ENCODE assay signal across 26 cellular contexts in genomic region chr20:40617594-40617993, GRCh38.
DNase-seq lines count a peak whose midpoint lies in the region; ATAC-seq and TF ChIP-seq lines count a peak whose summit lies in the region.
"Had no signal": no experiment of that assay in that cellular context is flagged by ENCODE, and none has a peak within 500 bp of the region (broad histone marks: within the 10 kb centered on the region; RNA-seq: fewer than 3 reads in every experiment).

No MANE protein-coding gene starts in this region.

- no peak overlapping the region for H3K4me3 ChIP-seq in lung
- H3K4me3 ChIP-seq: A549; BLaER1 treated with 17β-estradiol and CSF1 and Interleukin-3, amounts not matched to agents 10 nM and 100 nM; GM12878; K562 had no signal

- no peaks in the 10 kb centered on the region for H3K27me3 ChIP-seq in lung (ENCODE audit: control insufficient read depth, insufficient read depth)
- H3K27me3 ChIP-seq: BLaER1 treated with 17β-estradiol and CSF1 and Interleukin-3, amounts not matched to agents 10 nM and 100 nM had no signal

- no peaks in the 10 kb centered on the region for H3K4me1 ChIP-seq in lung (ENCODE audit: control insufficient read depth in 2 of 2, insufficient read depth in 2 of 2, low read length in 2 of 2)
- H3K4me1 ChIP-seq: A549; BLaER1 treated with 17β-estradiol and CSF1 and Interleukin-3, amounts not matched to agents 10 nM and 100 nM had no signal

- ATAC-seq in lung (ENCODE audit: insufficient read depth, low FRiP score) (no peak), GM19455 (IDR thresholded peaks at IDR 0.05; ENCODE audit: unreplicated experiment) (no peak), HG02870 (IDR thresholded peaks at IDR 0.05; ENCODE audit: unreplicated experiment) (no peak)
- ATAC-seq: A549, GM12878, K562, Panc1 had no signal

- TF ChIP-seq CTCF in lung (IDR thresholded peaks at IDR 0.05; ENCODE audit: control extremely low read depth, extremely low read depth) = no peak

- DNase-seq in NK-92 (lab: John Stamatoyannopoulos, UW; ENCODE audit: unreplicated experiment) (peak; percentile 11), ecto neural progenitor cell (ENCODE audit: low spot score) (peak; percentile 8), lung (ENCODE audit: low spot score) (peak; percentile 3), NCI-H2107 treated with DMSO at 0.1 percent for 48 hours (lab: John Stamatoyannopoulos, UW; ENCODE audit: unreplicated experiment) (no peak), NCI-H187 treated with DMSO at 0.1 percent for 48 hours (lab: John Stamatoyannopoulos, UW) (no peak)
- DNase-seq: AML-193; CD4-positive, alpha-beta T cell; DMS79; EL; GDM1; Kasumi-1; NCI-H1092 treated with DMSO at 0.1 percent for 48 hours; NCI-H1436 treated with DMSO at 0.1 percent for 48 hours; NCI-H2029; NCI-H446 treated with DMSO at 0.1 percent for 48 hours; NCI-H526; NCI-H82; SHP77 treated with DMSO at 0.1 percent for 48 hours had no signal

- WGBS in lung, 2 donors = 92% methylated on average over 6 of the region's 6 CpGs

- H3K27ac ChIP-seq in lung (ENCODE audit: low read depth in 1 of 2, low read length in 1 of 2) = no peak overlapping the region
- H3K27ac ChIP-seq: A549; BLaER1 treated with 17β-estradiol and CSF1 and Interleukin-3, amounts not matched to agents 10 nM and 100 nM; RWPE1 had no signal

- no peaks in the 10 kb centered on the region for H3K9me3 ChIP-seq in lung (ENCODE audit: control insufficient read depth in 2 of 2, insufficient read depth in 1 of 2, low read length in 1 of 2)
- H3K9me3 ChIP-seq: A549; BLaER1 treated with 17β-estradiol and CSF1 and Interleukin-3, amounts not matched to agents 10 nM and 100 nM had no signal

- H3K36me3 ChIP-seq in lung (ENCODE audit: control insufficient read depth in 2 of 2, insufficient read depth in 2 of 2, low read length in 2 of 2) = no peaks in the 10 kb centered on the region
- H3K36me3 ChIP-seq: BLaER1 treated with 17β-estradiol and CSF1 and Interleukin-3, amounts not matched to agents 10 nM and 100 nM had no signal

Comparison
In these comparisons a context has a peak if more than half of its experiments do, and no peak if none do; other contexts are left out.
1. DNase-seq: peak in NK-92 (single experiment), ecto neural progenitor cell (single experiment) and lung (single experiment); none in NCI-H2107 treated with DMSO at 0.1 percent for 48 hours (single experiment) and NCI-H187 treated with DMSO at 0.1 percent for 48 hours (single experiment).